In the genomic region with DNA sequence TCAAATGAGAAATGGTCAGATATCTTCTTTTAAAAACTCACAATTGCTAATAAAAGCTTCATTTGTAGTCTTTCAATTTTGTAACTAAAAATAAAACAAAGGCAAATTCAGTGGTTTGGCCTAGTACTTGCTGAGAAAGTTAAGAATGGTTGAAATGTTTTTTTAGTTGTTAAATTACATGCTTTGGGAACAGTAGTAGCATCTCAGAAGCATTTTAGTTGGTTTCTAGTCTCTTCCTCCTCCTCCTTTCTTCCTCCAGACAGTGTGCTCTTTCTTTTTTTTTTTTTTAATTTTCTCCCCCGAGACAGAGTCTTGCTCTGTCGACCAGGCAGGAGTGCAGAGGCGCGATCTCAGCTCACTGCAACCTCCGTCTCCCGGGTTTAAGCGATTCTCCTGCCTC, we compare ENCODE assay signal across 29 cellular contexts. TPM values are rescaled to one million over a fixed set of nuclear protein-coding genes. Genes with fewer than 3 reads are reported as not detected.
DNase-seq lines count a peak whose midpoint lies in the region; ATAC-seq, FAIRE-seq and TF ChIP-seq lines count a peak whose summit lies in the region.
"Had no signal": no experiment of that assay in that cellular context is flagged by ENCODE, and none has a peak within 500 bp of the region (broad histone marks: within the 10 kb centered on the region; RNA-seq: fewer than 3 reads in every experiment).

No MANE protein-coding gene starts in this region.

- H3K4me1 ChIP-seq in MM.1S (ENCODE audit: low read length) (peaks cover 8% of the 10 kb centered on the region), Peyer's patch (peaks cover 0 to 14% (median 0%) of the 10 kb centered on the region in 4 donors)
- H3K4me1 ChIP-seq: testis had no signal

- no peaks in the 10 kb centered on the region for H3K9me3 Mint-ChIP-seq in osteocyte (ENCODE audit: unreplicated experiment)
- H3K9me3 Mint-ChIP-seq: activated naive CD4-positive, alpha-beta T cell treated with anti-CD3 and anti-CD28 coated beads, Interleukin-2, amount 50 U/mL, for 72 hours; CD8-positive, alpha-beta memory T cell; central memory CD8-positive, alpha-beta T cell; immature natural killer cell had no signal

- H3K27me3 ChIP-seq in MM.1S (replicated peaks; ENCODE audit: insufficient read depth, low read length) (no peaks in the 10 kb centered on the region), Peyer's patch (no peaks in the 10 kb centered on the region)
- H3K27me3 ChIP-seq: ascending aorta, dorsolateral prefrontal cortex, testis had no signal

- H3K9me2 ChIP-seq in MM.1S (replicated peaks; ENCODE audit: insufficient read depth, low read length): no peaks in the 10 kb centered on the region

- ATAC-seq in GM21529 (IDR thresholded peaks at IDR 0.05; ENCODE audit: unreplicated experiment): peak; percentile 79
- ATAC-seq in esophagus mucosa: no peak
- ATAC-seq: activated naive CD4-positive, alpha-beta T cell treated with anti-CD3 and anti-CD28 coated beads, Interleukin-2, amount 50 U/mL, for 72 hours had no signal

- peak overlapping the region; percentile 6 for H3K27ac Mint-ChIP-seq in osteocyte (ENCODE audit: unreplicated experiment)
- H3K27ac Mint-ChIP-seq: activated naive CD4-positive, alpha-beta T cell treated with anti-CD3 and anti-CD28 coated beads, Interleukin-2, amount 50 U/mL, for 72 hours; immature natural killer cell had no signal

- no peak for TF ChIP-seq CTCF in MM.1S (IDR thresholded peaks at IDR 0.05; ENCODE audit: low read length)
- TF ChIP-seq CTCF in osteocyte (IDR thresholded peaks at IDR 0.05): no peak
- TF ChIP-seq CTCF in Peyer's patch (IDR thresholded peaks at IDR 0.05): no peak

- peak overlapping the region; percentile 15; the same call in 1 of the 2 replicates for H3K4me2 ChIP-seq in MM.1S (ENCODE audit: low read depth, low read length)
- H3K4me2 ChIP-seq: smooth muscle cell had no signal

- no peaks in the 10 kb centered on the region for H3K27me3 Mint-ChIP-seq in osteocyte (ENCODE audit: unreplicated experiment)
- H3K27me3 Mint-ChIP-seq: CD8-positive, alpha-beta memory T cell; central memory CD8-positive, alpha-beta T cell had no signal

- no peaks in the 10 kb centered on the region for H3F3A ChIP-seq in MM.1S (ENCODE audit: insufficient read depth, low read length)

- no peak overlapping the region for H3K9ac ChIP-seq in MM.1S (ENCODE audit: low read length)

- peaks cover 4% of the 10 kb centered on the region for H3K4me1 Mint-ChIP-seq in osteocyte (ENCODE audit: unreplicated experiment)

- peaks cover 3% of the 10 kb centered on the region for H3K36me3 Mint-ChIP-seq in osteocyte (ENCODE audit: unreplicated experiment)

- H3K27ac ChIP-seq in MM.1S (ENCODE audit: low read length): no peak overlapping the region
- H3K27ac ChIP-seq in Peyer's patch: no peak overlapping the region
- H3K27ac ChIP-seq: ascending aorta, testis had no signal

- H4K20me1 ChIP-seq in MM.1S (ENCODE audit: insufficient read depth, low read length): no peaks in the 10 kb centered on the region

- no peak for DNase-seq in GM18507 (ENCODE audit: extremely low spot score, insufficient read length, low read depth)
- DNase-seq in MM.1S: no peak
- no peak for DNase-seq in osteocyte (ENCODE audit: extremely low spot score, unreplicated experiment)
- DNase-seq in Peyer's patch: no peak
- no peak for DNase-seq in NCI-H2196 treated with DMSO at 0.1 percent for 48 hours (lab: John Stamatoyannopoulos, UW; ENCODE audit: unreplicated experiment)
- DNase-seq: activated CD4-positive, alpha-beta T cell treated with anti-CD3 and anti-CD28 coated beads for 48 hours; CD8-positive, alpha-beta memory T cell; DMS53; dorsolateral prefrontal cortex; immature natural killer cell; Kasumi-1; NCI-H1092; NCI-H2029 treated with DMSO at 0.1 percent for 48 hours; NCI-H345; NCI-H774; OCI-M1; SIG-M5; stimulated activated naive CD4-positive, alpha-beta T cell; T-helper 1 cell; testis had no signal

- peaks cover 20% of the 10 kb centered on the region for H3K79me2 ChIP-seq in MM.1S (ENCODE audit: low read length)

- TF ChIP-seq POLR2A in Peyer's patch (IDR thresholded peaks at IDR 0.05): no peak

- FAIRE-seq in GM18507 (lab: Jason Lieb, UNC): peak; percentile 66
- FAIRE-seq: endothelial cell of umbilical vein, GM12891, HTR-8/SVneo had no signal

- H3K36me3 ChIP-seq in MM.1S (replicated peaks; ENCODE audit: insufficient read depth, low read length) (no peaks in the 10 kb centered on the region), Peyer's patch (no peaks in the 10 kb centered on the region)
- H3K36me3 ChIP-seq: ascending aorta had no signal

- no peak overlapping the region for H3K4me3 Mint-ChIP-seq in osteocyte (ENCODE audit: unreplicated experiment)
- H3K4me3 Mint-ChIP-seq: CD8-positive, alpha-beta memory T cell; central memory CD8-positive, alpha-beta T cell; immature natural killer cell had no signal

- H3K9me3 ChIP-seq in MM.1S (replicated peaks; ENCODE audit: insufficient read depth, low read length) (no peaks in the 10 kb centered on the region), Peyer's patch (no peaks in the 10 kb centered on the region)
- H3K9me3 ChIP-seq: ascending aorta, testis had no signal

- H2AFZ ChIP-seq in MM.1S (ENCODE audit: low read length): no peak overlapping the region

- H3K4me3 ChIP-seq in MM.1S (ENCODE audit: low read length) (no peak overlapping the region), Peyer's patch (no peak overlapping the region)
- H3K4me3 ChIP-seq: ascending aorta, dorsolateral prefrontal cortex, smooth muscle cell, testis had no signal

RNA-seq across cellular contexts. Expression of a gene that starts 9.8 kb away (rescaled TPM):
- total RNA-seq in osteocyte (36.2 and 38.7 TPM in 2 replicates), esophagus mucosa (7.5 TPM), Peyer's patch (10 to 100 TPM; 31.2 to 69.3 (median 47.8) TPM)

RNA-seq across cellular contexts. Expression of a gene that starts 10.1 kb away (rescaled TPM):
- total RNA-seq in osteocyte: 18.5 and 23.7 TPM in 2 replicates
- total RNA-seq in esophagus mucosa: 12.9 TPM
- 100 to 1,000 TPM in 2 of 4 donors, 10 to 100 TPM in 2; 21.5 to 137 (median 109) TPM for total RNA-seq in Peyer's patch
